Comparison of ENCODE assay signal across 10 cellular contexts in the genomic region with DNA sequence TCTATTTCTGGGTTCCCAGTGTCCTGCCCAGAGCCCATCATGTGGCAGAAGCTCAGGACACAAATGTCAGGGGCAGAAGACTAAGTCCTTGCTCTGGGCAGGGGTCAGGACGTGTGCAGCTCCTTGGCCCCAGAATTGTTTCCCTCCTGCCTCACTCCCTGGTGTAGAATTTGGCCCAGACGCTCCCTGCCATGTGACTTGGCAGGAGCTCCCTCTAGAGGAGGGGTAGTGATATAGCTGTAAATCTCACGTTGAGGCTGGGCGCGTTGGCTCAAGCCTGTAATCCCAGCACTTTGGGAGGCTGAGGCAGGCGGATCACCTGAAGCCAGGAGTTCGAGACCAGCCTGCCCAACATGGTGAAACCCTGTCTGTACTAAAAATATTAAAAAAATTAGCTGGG.
A peak's percentile ranks its signal among the peaks of the same experiment; 100 is the strongest.
DNase-seq lines count a peak whose midpoint lies in the region; ATAC-seq and TF ChIP-seq lines count a peak whose summit lies in the region.
"Had no signal": no experiment of that assay in that cellular context is flagged by ENCODE, and none has a peak within 500 bp of the region (broad histone marks: within the 10 kb centered on the region; RNA-seq: fewer than 3 reads in every experiment).

No MANE protein-coding gene starts in this region.

- H3K9ac ChIP-seq in OCI-LY3 (ENCODE audit: low read length) (no peak overlapping the region), GM23248 (no peak overlapping the region)

- H3K79me2 ChIP-seq in OCI-LY3 (ENCODE audit: low read length): no peaks in the 10 kb centered on the region
- H3K79me2 ChIP-seq in GM23248 (ENCODE audit: insufficient read depth): no peaks in the 10 kb centered on the region

- ATAC-seq in esophagus mucosa (peak; percentile 65), HG02763 (IDR thresholded peaks at IDR 0.05; ENCODE audit: unreplicated experiment) (no peak)

- H3K4me3 ChIP-seq in GM06990 (replicated peaks; ENCODE audit: low read depth, low read length) (no peak overlapping the region), OCI-LY3 (ENCODE audit: low read length) (no peak overlapping the region), GM23248 (no peak overlapping the region)

- H3F3A ChIP-seq in GM23248 (ENCODE audit: insufficient read depth): no peaks in the 10 kb centered on the region

- H3K9me3 ChIP-seq in OCI-LY3 (ENCODE audit: insufficient read depth, low read length) (no peaks in the 10 kb centered on the region), GM23248 (ENCODE audit: low read depth) (no peaks in the 10 kb centered on the region)

- DNase-seq in GM06990 (ENCODE audit: extremely low read depth, insufficient read length): no peak
- no peak for DNase-seq in putamen (ENCODE audit: low spot score)
- DNase-seq in hippocampal formation (lab: John Stamatoyannopoulos, UW): no peak
- no peak for DNase-seq in GM23248
- DNase-seq: DMS79 treated with DMSO at 0.1 percent for 48 hours, NCI-H510A had no signal

- H3K4me1 ChIP-seq in OCI-LY3 (ENCODE audit: low read length) (no peaks in the 10 kb centered on the region), GM23248 (ENCODE audit: insufficient read depth) (no peaks in the 10 kb centered on the region)

- 38 to 41% methylated on average over 7 of the region's 7 CpGs for WGBS in GM23248 (ENCODE audit: low coverage in 1 of 2, low lambda C conversion rate in 2 of 2, missing lambda C conversion rate in 2 of 2), 2 experiments

- H2AFZ ChIP-seq in OCI-LY3 (ENCODE audit: low read depth, low read length) (no peak overlapping the region), GM23248 (no peak overlapping the region)

- H3K27me3 ChIP-seq in GM06990 (replicated peaks; ENCODE audit: control insufficient read depth, insufficient read depth, low read length) (no peaks in the 10 kb centered on the region; the same call in 1 of the 2 replicates), OCI-LY3 (ENCODE audit: low read depth, low read length) (no peaks in the 10 kb centered on the region), GM23248 (replicated peaks; ENCODE audit: insufficient read depth) (no peaks in the 10 kb centered on the region; the same call in 1 of the 2 replicates)

- H3K4me2 ChIP-seq in OCI-LY3 (ENCODE audit: low read length): no peak overlapping the region
- no peak overlapping the region for H3K4me2 ChIP-seq in GM23248 (ENCODE audit: unreplicated experiment)

- H3K36me3 ChIP-seq in GM06990 (ENCODE audit: control insufficient read depth, insufficient read depth, low read length): no peaks in the 10 kb centered on the region
- no peaks in the 10 kb centered on the region for H3K36me3 ChIP-seq in OCI-LY3 (replicated peaks; ENCODE audit: low read depth, low read length)
- no peaks in the 10 kb centered on the region for H3K36me3 ChIP-seq in GM23248 (ENCODE audit: low read depth)

- H3K27ac ChIP-seq in 22Rv1: no peak overlapping the region
- H3K27ac ChIP-seq in OCI-LY3 (ENCODE audit: low read length): no peak overlapping the region
- H3K27ac ChIP-seq in GM23248: no peak overlapping the region

- no peaks in the 10 kb centered on the region for H4K20me1 ChIP-seq in OCI-LY3 (ENCODE audit: insufficient read depth, low read length)
- H4K20me1 ChIP-seq in GM23248 (ENCODE audit: insufficient read depth): no peaks in the 10 kb centered on the region

- in situ Hi-C loops in GM23248 (cut with MboI): no loop called here

- no peaks in the 10 kb centered on the region for H3K9me2 ChIP-seq in GM23248 (ENCODE audit: insufficient read depth)

- peak; percentile 73 for TF ChIP-seq CTCF in 22Rv1 (IDR thresholded peaks at IDR 0.05)
- peak; percentile 53 for TF ChIP-seq CTCF in GM06990 (IDR thresholded peaks at IDR 0.05; ENCODE audit: insufficient read depth, low read length, poor library complexity, severe bottlenecking)
- TF ChIP-seq CTCF in OCI-LY3 (IDR thresholded peaks at IDR 0.05; ENCODE audit: low read depth, low read length): peak; percentile 24; the same call in 1 of the 2 replicates
